ENCODE assay signal across 8 cellular contexts in genomic region chr1:107925565-107925964, GRCh38. TPM values are rescaled to one million over a fixed set of nuclear protein-coding genes. Genes with fewer than 3 reads are reported as not detected.
"Had no signal": no experiment of that assay in that cellular context is flagged by ENCODE, and none has a peak within 500 bp of the region (broad histone marks: within the 10 kb centered on the region; RNA-seq: fewer than 3 reads in every experiment).

No MANE protein-coding gene starts in this region.

- H3K36me3 ChIP-seq: HAP-1 had no signal

- H3K4me1 ChIP-seq: HAP-1 had no signal

- ATAC-seq: HCT116 had no signal

- DNase-seq: GM23248, GOT3, H7, HFFc6, KG1 had no signal

- H2AFZ ChIP-seq: GM23248 had no signal

- H3K9me3 ChIP-seq: HAP-1 had no signal

- H3K9ac ChIP-seq: GM23248 had no signal

- H3K27ac ChIP-seq: GM23248, HL-60 had no signal

- H3K4me3 ChIP-seq: GM23248, HAP-1 had no signal

RNA-seq across cellular contexts. Expression of gene VAV3, which starts 39.4 kb away (rescaled TPM):
- total RNA-seq: HFFc6 had no signal
